ENCODE assay signal across 21 cellular contexts in the genomic region with DNA sequence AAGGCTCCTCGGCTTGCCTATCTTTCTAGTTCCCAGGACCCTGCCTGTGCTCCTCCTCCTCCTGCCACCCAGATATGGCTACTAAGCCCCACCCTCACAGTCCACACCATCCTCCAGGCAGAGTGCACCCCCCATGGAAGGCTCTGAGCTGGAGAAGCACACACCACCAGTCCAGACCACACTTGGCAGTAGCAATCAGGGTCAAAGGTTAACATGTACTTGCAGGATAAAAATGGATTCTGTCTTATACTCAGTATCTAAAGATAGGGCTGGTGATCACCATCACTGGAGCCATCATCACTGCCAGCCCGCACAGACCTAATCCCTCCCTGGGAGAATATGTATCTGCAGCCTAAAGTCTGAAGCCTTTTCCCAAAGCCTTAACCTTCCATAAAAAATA.
"Had no signal": no experiment of that assay in that cellular context is flagged by ENCODE, and none has a peak within 500 bp of the region (broad histone marks: within the 10 kb centered on the region; RNA-seq: fewer than 3 reads in every experiment).

No MANE protein-coding gene starts in this region.

- H3K36me3 ChIP-seq: left lung, prostate gland, tibial nerve, upper lobe of right lung, vagina had no signal

- H3K27ac ChIP-seq: coronary artery, foreskin keratinocyte, left lung, parathyroid adenoma, prostate gland, tibial nerve, upper lobe of right lung, vagina had no signal

- H3K27me3 ChIP-seq: foreskin keratinocyte, left lung, tibial nerve, upper lobe of right lung, vagina had no signal

- DNase-seq: effector CD4-positive, alpha-beta T cell; endodermal cell; erythroblast; foreskin keratinocyte; head of caudate nucleus; hypothalamus; islet precursor cell; left lung; mesendoderm; naive thymus-derived CD4-positive, alpha-beta T cell; nephron progenitor cell; stimulated activated CD4-positive, alpha-beta T cell treated with anti-CD3 and anti-CD28 coated beads, Interleukin-4, amount 100 ng/mL, for 1 hour; stimulated activated CD8-positive, alpha-beta memory T cell treated with anti-CD3 and anti-CD28 coated beads, Interleukin-4, amount 100 ng/mL, for 48 hours; upper lobe of right lung had no signal

- H3K4me1 ChIP-seq: foreskin keratinocyte, left lung, parathyroid adenoma, prostate gland, tibial nerve, upper lobe of right lung, vagina had no signal

- H3K4me3 ChIP-seq: coronary artery, left lung, lung, prostate gland, tibial nerve, upper lobe of right lung, vagina had no signal

- ATAC-seq: foreskin keratinocyte; left lung; naive thymus-derived CD4-positive, alpha-beta T cell; stimulated activated memory B cell treated with anti-CD40 and anti-IgM and Interleukin-4, amounts not matched to agents 10 μg/mL and 1 μg/mL and 100 μg/mL, for 72 hours; upper lobe of right lung had no signal

- H3K9me3 ChIP-seq: left lung, prostate gland, tibial nerve, upper lobe of right lung, vagina had no signal
